ENCODE assay signal across 1 cellular context in genomic region chrX:153766098-153766817, GRCh38.
TF ChIP-seq lines count a peak whose summit lies in the region.

No MANE protein-coding gene starts in this region.

TF ChIP-seq in GM12878, 131 proteins besides CTCF, POLR2A, EP300 and RAD21:
- TF ChIP-seq MTA2 (IDR thresholded peaks at IDR 0.05; ENCODE audit: low read depth) (no peak), ZBED1 (IDR thresholded peaks at IDR 0.05; ENCODE audit: borderline replicate concordance) (no peak), MEF2B (IDR thresholded peaks at IDR 0.05; ENCODE audit: partially characterized antibody, poor library complexity, severe bottlenecking) (peak; percentile 37)
